In the genomic region with DNA sequence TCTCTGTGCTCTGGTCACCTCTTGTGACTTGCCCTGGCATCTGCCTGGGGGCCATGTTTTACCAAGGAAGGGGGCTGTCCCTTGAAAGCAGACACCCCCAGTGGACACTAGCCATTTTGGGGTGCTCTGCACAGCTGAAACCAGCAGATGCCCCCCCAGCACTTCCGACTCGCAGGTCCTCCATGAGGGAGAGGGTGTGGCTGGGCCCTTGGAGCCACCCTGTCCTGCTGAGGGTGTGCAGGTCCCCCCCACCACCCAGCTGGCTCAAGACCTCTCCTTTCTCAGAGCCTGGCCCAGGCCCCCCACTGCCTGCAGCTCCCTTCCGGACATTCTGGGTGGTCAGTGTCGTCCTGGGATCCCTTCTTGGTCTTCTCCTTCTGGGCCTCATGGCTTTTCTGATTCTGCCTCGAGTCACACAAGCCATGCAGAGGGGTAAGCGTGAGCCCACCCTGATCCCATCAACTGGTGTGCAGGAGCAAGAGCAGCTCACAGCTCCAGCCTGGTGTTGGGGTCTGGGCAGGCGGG, we compare ENCODE assay signal across 25 cellular contexts. TPM values are rescaled to one million over a fixed set of nuclear protein-coding genes. Genes with fewer than 3 reads are reported as not detected.
DNase-seq lines count a peak whose midpoint lies in the region; ATAC-seq and TF ChIP-seq lines count a peak whose summit lies in the region.
"Had no signal": no experiment of that assay in that cellular context is flagged by ENCODE, and none has a peak within 500 bp of the region (broad histone marks: within the 10 kb centered on the region; RNA-seq: fewer than 3 reads in every experiment).

No MANE protein-coding gene starts in this region.

- 83 to 95% (median 87%) methylated on average over 6 to 7 of the region's 7 CpGs for whole genome bisulfite sequencing in heart left ventricle, 4 donors

- H3K36me3 ChIP-seq in heart left ventricle, result peaks cover 0 to 3% (median 0%) of the 10 kb centered on the region in 9 donors
- H3K36me3 ChIP-seq in Caco-2 (ENCODE audit: control insufficient read depth, insufficient read depth, low read length), result no peaks in the 10 kb centered on the region
- H3K36me3 ChIP-seq: HAP-1 had no signal

- H3K4me3 ChIP-seq in heart left ventricle (no peak overlapping the region), Caco-2 (ENCODE audit: low read depth, low read length) (no peak overlapping the region)
- H3K4me3 ChIP-seq: GM23248, HAP-1 had no signal

- H3K36me3 Mint-ChIP-seq in activated T-helper 17 cell treated with anti-CD3 and anti-CD28 coated beads, Interleukin-2, amount 50 U/mL, for 72 hours (ENCODE audit: low read depth), result peaks cover 32% of the 10 kb centered on the region
- H3K36me3 Mint-ChIP-seq in Caco-2 (ENCODE audit: insufficient read depth, unreplicated experiment), result no peaks in the 10 kb centered on the region

- no peaks in the 10 kb centered on the region for H3K4me1 ChIP-seq in heart left ventricle
- no peaks in the 10 kb centered on the region for H3K4me1 ChIP-seq in Caco-2
- H3K4me1 ChIP-seq: HAP-1 had no signal

- ATAC-seq in Right ventricle myocardium inferior, result no peak
- ATAC-seq in heart left ventricle, result no peak
- ATAC-seq in activated T-helper 17 cell treated with anti-CD3 and anti-CD28 coated beads, Interleukin-2, amount 50 U/mL, for 72 hours (replicated peaks), result peak; percentile 7
- ATAC-seq: HepG2 had no signal

- intact Hi-C loops in Right ventricle myocardium inferior (cut with DNase I), result no loop called here
- intact Hi-C loops in heart left ventricle (cut with DNase I), result no loop called here
- intact Hi-C loops in Caco-2 (cut with micrococcal nuclease; ENCODE audit: unreplicated experiment), result no loop called here

- H3K27me3 ChIP-seq in heart left ventricle (peaks cover 0 to 16% (median 0%) of the 10 kb centered on the region in 9 donors), Caco-2 (replicated peaks; ENCODE audit: control insufficient read depth, insufficient read depth, low read length) (no peaks in the 10 kb centered on the region)

- POLR2A ChIA-PET in Caco-2 (lab: Charles Lee), result no interaction called here

- H3K9me3 ChIP-seq in heart left ventricle, result peaks cover 0 to 8% (median 0%) of the 10 kb centered on the region in 12 donors
- peaks cover 8% of the 10 kb centered on the region; the same call in 1 of the 2 replicates for H3K9me3 ChIP-seq in Caco-2
- H3K9me3 ChIP-seq: HAP-1, SK-N-SH had no signal

- H3K9me3 Mint-ChIP-seq in activated T-helper 17 cell treated with anti-CD3 and anti-CD28 coated beads, Interleukin-2, amount 50 U/mL, for 72 hours, result no peaks in the 10 kb centered on the region
- peaks cover 6% of the 10 kb centered on the region for H3K9me3 Mint-ChIP-seq in Caco-2 (ENCODE audit: unreplicated experiment)

- no peak overlapping the region for H3K4me3 Mint-ChIP-seq in activated T-helper 17 cell treated with anti-CD3 and anti-CD28 coated beads, Interleukin-2, amount 50 U/mL, for 72 hours
- H3K4me3 Mint-ChIP-seq in Caco-2 (ENCODE audit: unreplicated experiment), result no peak overlapping the region
- H3K4me3 Mint-ChIP-seq: CD4-positive, CD25-positive, alpha-beta regulatory T cell had no signal

- H3K27ac Mint-ChIP-seq in activated T-helper 17 cell treated with anti-CD3 and anti-CD28 coated beads, Interleukin-2, amount 50 U/mL, for 72 hours, result peak overlapping the region; percentile 65
- no peak overlapping the region for H3K27ac Mint-ChIP-seq in Caco-2 (ENCODE audit: unreplicated experiment)
- H3K27ac Mint-ChIP-seq: CD4-positive, CD25-positive, alpha-beta regulatory T cell had no signal

- no TSS peak for BruUV-seq in Caco-2 (replicated peaks; lab: Mats Ljungman, UMichigan)

- H3K4me1 Mint-ChIP-seq in activated T-helper 17 cell treated with anti-CD3 and anti-CD28 coated beads, Interleukin-2, amount 50 U/mL, for 72 hours, result peaks cover 13% of the 10 kb centered on the region
- H3K4me1 Mint-ChIP-seq in Caco-2 (ENCODE audit: low read depth, unreplicated experiment), result no peaks in the 10 kb centered on the region
- H3K4me1 Mint-ChIP-seq: CD4-positive, CD25-positive, alpha-beta regulatory T cell had no signal

- CTCF ChIA-PET in Caco-2 (lab: Charles Lee), result no interaction called here

- peak; percentile 21 for DNase-seq in Right ventricle myocardium inferior (ENCODE audit: missing footprints)
- no peak for DNase-seq in heart left ventricle
- peak; percentile 64 for DNase-seq in mesenteric fat pad (ENCODE audit: low spot score)
- no peak for DNase-seq in NCI-H1930 (lab: John Stamatoyannopoulos, UW)
- no peak for DNase-seq in Caco-2
- DNase-seq in NCI-H1105 treated with DMSO at 0.1 percent for 48 hours (lab: John Stamatoyannopoulos, UW), result no peak
- DNase-seq: CD4-positive, CD25-positive, alpha-beta regulatory T cell; DMS79; GM23248; KG1; NCI-H1092; NCI-H1436 treated with DMSO at 0.1 percent for 48 hours; NCI-H2029 treated with DMSO at 0.1 percent for 48 hours; NCI-H226; NCI-H510A treated with DMSO at 0.1 percent for 48 hours; NCI-H748 treated with DMSO at 0.1 percent for 48 hours; NK-92 treated with Interleukin-12 subunit alpha and Interleukin-12 subunit beta, amount 100 ng/mL, for 24 hours; SIG-M5; SK-N-SH had no signal

- TF ChIP-seq CTCF in heart left ventricle (IDR thresholded peaks at IDR 0.05), result no peak
- TF ChIP-seq CTCF in Caco-2 (IDR thresholded peaks at IDR 0.05; ENCODE audit: insufficient read depth in 1 of 2, low read depth in 1 of 2, low read length in 1 of 2, severe bottlenecking in 1 of 2, unreplicated experiment in 1 of 2), result no peak

- no peak for TF ChIP-seq POLR2A in heart left ventricle (IDR thresholded peaks at IDR 0.05)

- H3K27ac ChIP-seq in heart left ventricle, result no peak overlapping the region
- H3K27ac ChIP-seq: GM23248, HL-60, RWPE1 had no signal

- H3K27me3 Mint-ChIP-seq in activated T-helper 17 cell treated with anti-CD3 and anti-CD28 coated beads, Interleukin-2, amount 50 U/mL, for 72 hours, result no peaks in the 10 kb centered on the region
- H3K27me3 Mint-ChIP-seq in Caco-2 (ENCODE audit: insufficient read depth, unreplicated experiment), result peaks cover 15% of the 10 kb centered on the region
- H3K27me3 Mint-ChIP-seq: CD4-positive, CD25-positive, alpha-beta regulatory T cell had no signal

RNA-seq across cellular contexts. Expression of gene SCART1, which starts 12.3 kb away (rescaled TPM):
- total RNA-seq in Right ventricle myocardium inferior (0.30 TPM), heart left ventricle (1 to 10 TPM in 1 of 9 donors, under 1 TPM in 8; 0.08 to 1.3 (median 0.34) TPM), mesenteric fat pad (3.3 TPM), Caco-2 (2022) (0.70 and 0.73 TPM in 2 replicates)
- polyA plus RNA-seq in heart left ventricle, result under 1 TPM; 0.18 to 0.46 TPM
- total RNA-seq in activated T-helper 17 cell treated with anti-CD3 and anti-CD28 coated beads, Interleukin-2, amount 50 U/mL, for 72 hours, result 10 to 100 TPM in 1 of 2 donors, 1 to 10 TPM in 1; 7.2 to 17.3 TPM

RNA-seq across cellular contexts. Expression of gene SPRN, which starts 41.6 kb away (rescaled TPM):
- total RNA-seq in Right ventricle myocardium inferior (not detected), heart left ventricle (under 1 TPM in 3 of 9 donors, not detected in 6; 0.11 to 0.25 (median 0.13) TPM), mesenteric fat pad (not detected), Caco-2 (2022) (not detected in 2 replicates)
- polyA plus RNA-seq in heart left ventricle, result under 1 TPM; 0.04 to 0.11 TPM
- not detected for total RNA-seq in activated T-helper 17 cell treated with anti-CD3 and anti-CD28 coated beads, Interleukin-2, amount 50 U/mL, for 72 hours
- total RNA-seq: CD4-positive, CD25-positive, alpha-beta regulatory T cell; HepG2; HT-29 had no signal
- polyA plus RNA-seq: HepG2 had no signal

Comparison
In these comparisons a context has a peak if more than half of its experiments do, and no peak if none do; other contexts are left out.
1. DNase-seq: peak in Right ventricle myocardium inferior (single experiment) and mesenteric fat pad (single experiment); none in heart left ventricle (0 of 5), NCI-H1930 (0 of 2), Caco-2 (0 of 2) and NCI-H1105 treated with DMSO at 0.1 percent for 48 hours (single experiment).